22 cellular contexts compared by ENCODE assay signal in genomic region chr15:52499506-52499905, GRCh38.
DNase-seq lines count a peak whose midpoint lies in the region; ATAC-seq lines count a peak whose summit lies in the region.
"Had no signal": no experiment of that assay in that cellular context is flagged by ENCODE, and none has a peak within 500 bp of the region (broad histone marks: within the 10 kb centered on the region; RNA-seq: fewer than 3 reads in every experiment).

No MANE protein-coding gene starts in this region.

- peak overlapping the region; percentile 53 for H3K27ac Mint-ChIP-seq in dendritic cell treated with granulocyte-macrophage colony-stimulating factor and Interleukin-4, amounts not matched to agents 40 ng/mL and 50 ng/mL, for 4 days
- peak overlapping the region; percentile 5 for H3K27ac Mint-ChIP-seq in memory B cell

- ATAC-seq in memory B cell (ENCODE audit: low read depth) (no peak), HG03460 (IDR thresholded peaks at IDR 0.05; ENCODE audit: unreplicated experiment) (no peak), GM21423 (IDR thresholded peaks at IDR 0.05; ENCODE audit: unreplicated experiment) (no peak), GM19351 (IDR thresholded peaks at IDR 0.05; ENCODE audit: unreplicated experiment) (no peak)
- ATAC-seq: CD8-positive, alpha-beta T cell had no signal

- no peak overlapping the region for H3K4me3 Mint-ChIP-seq in dendritic cell treated with granulocyte-macrophage colony-stimulating factor and Interleukin-4, amounts not matched to agents 40 ng/mL and 50 ng/mL, for 4 days
- no peak overlapping the region for H3K4me3 Mint-ChIP-seq in memory B cell
- H3K4me3 Mint-ChIP-seq: CD8-positive, alpha-beta T cell had no signal

- peaks cover 20% of the 10 kb centered on the region for H3K36me3 Mint-ChIP-seq in dendritic cell treated with granulocyte-macrophage colony-stimulating factor and Interleukin-4, amounts not matched to agents 40 ng/mL and 50 ng/mL, for 4 days (ENCODE audit: low read depth)
- H3K36me3 Mint-ChIP-seq in memory B cell = no peaks in the 10 kb centered on the region
- H3K36me3 Mint-ChIP-seq: CD8-positive, alpha-beta T cell had no signal

- peak overlapping the region; percentile 63 for H3K27ac ChIP-seq in substantia nigra (ENCODE audit: low read depth, low read length, poor library complexity, severe bottlenecking)
- H3K27ac ChIP-seq: BLaER1 treated with 17β-estradiol and CSF1 and Interleukin-3, amounts not matched to agents 10 nM and 100 nM; GM23248; PC-9; SJSA1 had no signal

- DNase-seq in Ammon's horn (ENCODE audit: low spot score) = peak; percentile 51
- no peak for DNase-seq in memory B cell (ENCODE audit: low spot score in 2 of 2)
- peak in 1 of 49 donors; percentile 12 for DNase-seq in substantia nigra (lab: John Stamatoyannopoulos, UW)
- DNase-seq in CD1c-positive myeloid dendritic cell (ENCODE audit: extremely low spot score) = no peak
- DNase-seq: 8988T; Caco-2; CD8-positive, alpha-beta T cell; GM23248; H7; IMR-90; KG1; MG63; NCI-H2029; NCI-H526 treated with DMSO at 0.1 percent for 48 hours; PC-9; Right ventricle myocardium superior had no signal

- intact Hi-C loops in dendritic cell treated with granulocyte-macrophage colony-stimulating factor and Interleukin-4, amounts not matched to agents 40 ng/mL and 50 ng/mL, for 4 days (cut with micrococcal nuclease) = no loop called here

- no peaks in the 10 kb centered on the region for H3K27me3 Mint-ChIP-seq in dendritic cell treated with granulocyte-macrophage colony-stimulating factor and Interleukin-4, amounts not matched to agents 40 ng/mL and 50 ng/mL, for 4 days
- no peaks in the 10 kb centered on the region for H3K27me3 Mint-ChIP-seq in memory B cell

- peaks cover 57% of the 10 kb centered on the region for H3K4me1 Mint-ChIP-seq in dendritic cell treated with granulocyte-macrophage colony-stimulating factor and Interleukin-4, amounts not matched to agents 40 ng/mL and 50 ng/mL, for 4 days (ENCODE audit: low read depth)
- peaks cover 31% of the 10 kb centered on the region for H3K4me1 Mint-ChIP-seq in memory B cell

- H3K9me3 Mint-ChIP-seq in dendritic cell treated with granulocyte-macrophage colony-stimulating factor and Interleukin-4, amounts not matched to agents 40 ng/mL and 50 ng/mL, for 4 days = no peaks in the 10 kb centered on the region
- no peaks in the 10 kb centered on the region for H3K9me3 Mint-ChIP-seq in memory B cell
- H3K9me3 Mint-ChIP-seq: CD8-positive, alpha-beta T cell had no signal
